ENCODE assay signal across 17 cellular contexts in the genomic region with DNA sequence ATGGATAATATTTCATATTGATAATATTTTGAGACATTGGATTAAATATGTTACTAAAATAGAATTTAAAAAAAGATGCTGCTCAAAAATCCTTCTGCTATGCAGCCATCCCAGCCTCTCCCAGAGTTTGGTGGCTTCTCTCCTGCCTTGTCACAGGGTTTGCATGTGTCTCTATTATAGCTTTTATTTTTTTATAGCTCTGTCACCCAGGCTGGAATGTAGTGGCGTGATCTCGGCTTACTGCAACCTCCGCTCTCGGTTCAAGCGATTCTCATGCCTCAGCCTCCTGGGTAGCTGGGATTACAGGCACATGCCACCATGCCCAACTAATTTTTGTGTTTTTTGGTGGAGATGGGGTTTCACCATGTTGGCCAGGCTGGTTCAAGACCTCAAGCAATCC. TPM values are rescaled to one million over a fixed set of nuclear protein-coding genes. Genes with fewer than 3 reads are reported as not detected.
DNase-seq lines count a peak whose midpoint lies in the region; ATAC-seq and TF ChIP-seq lines count a peak whose summit lies in the region.
"Had no signal": no experiment of that assay in that cellular context is flagged by ENCODE, and none has a peak within 500 bp of the region (broad histone marks: within the 10 kb centered on the region; RNA-seq: fewer than 3 reads in every experiment).

No MANE protein-coding gene starts in this region.

- CTCF ChIA-PET in MCF 10A (lab: Yijun Ruan, JAX): interaction anchor here (0.6 to 1.4 kb wide), 2 partner anchors 25 to 61 kb away, joined by 3 to 7 read pairs; no protein-coding TSS in a partner anchor

- intact Hi-C loops in left colon (cut with DNase I, micrococcal nuclease): no loop called here
- intact Hi-C loops in MCF 10A (cut with micrococcal nuclease): no loop called here

- H3K4me3 Mint-ChIP-seq in CD4-positive, CD25-positive, alpha-beta regulatory T cell: no peak overlapping the region
- H3K4me3 Mint-ChIP-seq in IgD-negative memory B cell (peak overlapping the region in 1 of 4 donors; percentile 1), neural crest cell (no peak overlapping the region), MCF 10A (ENCODE audit: unreplicated experiment) (no peak overlapping the region)

- H3K27ac ChIP-seq in CD4-positive, CD25-positive, alpha-beta regulatory T cell (ENCODE audit: insufficient read depth, low read length, poor library complexity, severe bottlenecking): no peak overlapping the region

- H3K27me3 ChIP-seq in CD4-positive, CD25-positive, alpha-beta regulatory T cell (ENCODE audit: control insufficient read depth, insufficient read depth, low read length): no peaks in the 10 kb centered on the region

- POLR2A ChIA-PET in MCF 10A (lab: Yijun Ruan, JAX): interaction anchor here (0.8 to 1.3 kb wide), 3 partner anchors 51 to 126 kb away, joined by 3 read pairs; partner anchors contain the start of genes ASAP3 and ID3

- H3K9me3 ChIP-seq in CD4-positive, CD25-positive, alpha-beta regulatory T cell (ENCODE audit: control insufficient read depth in 2 of 2, low read length in 2 of 2): no peaks in the 10 kb centered on the region

- no peak for DNase-seq in CD4-positive, CD25-positive, alpha-beta regulatory T cell
- DNase-seq in left colon (no peak), neural crest cell (ENCODE audit: low read depth, low spot score) (no peak), DMS153 (lab: John Stamatoyannopoulos, UW) (no peak), MCF 10A (ENCODE audit: unreplicated experiment) (no peak), mesenteric fat pad (ENCODE audit: low spot score) (no peak)
- DNase-seq: C1 segment of cervical spinal cord, GOT3, HCEC 1CT, KG1, NCI-H1092 treated with DMSO at 0.1 percent for 48 hours, NCI-H1436 treated with DMSO at 0.1 percent for 48 hours, NCI-H1930 had no signal

- ATAC-seq in CD4-positive, CD25-positive, alpha-beta regulatory T cell (ENCODE audit: low read depth in 2 of 2): no peak
- peak; percentile 45 for ATAC-seq in left colon
- ATAC-seq: GM12878, Panc1, SK-N-SH treated with all-trans-retinoic acid at 6 μM for 48 hours had no signal

- no peak overlapping the region for H3K4me3 ChIP-seq in CD4-positive, CD25-positive, alpha-beta regulatory T cell (ENCODE audit: low read depth, low read length)
- H3K4me3 ChIP-seq: GM12878 had no signal

- BruUV-seq in MCF 10A (replicated peaks; lab: Mats Ljungman, UMichigan): no TSS peak

- H3K4me1 ChIP-seq in CD4-positive, CD25-positive, alpha-beta regulatory T cell (ENCODE audit: control insufficient read depth, insufficient read depth, low read length, poor library complexity, severe bottlenecking): peaks cover 63% of the 10 kb centered on the region

- H3K4me1 Mint-ChIP-seq in CD4-positive, CD25-positive, alpha-beta regulatory T cell: peaks cover 37 to 77% (median 56%) of the 10 kb centered on the region in 4 donors
- H3K4me1 Mint-ChIP-seq in IgD-negative memory B cell: peaks cover 53 to 67% (median 53%) of the 10 kb centered on the region in 3 donors
- H3K4me1 Mint-ChIP-seq in neural crest cell: no peaks in the 10 kb centered on the region
- H3K4me1 Mint-ChIP-seq in MCF 10A (ENCODE audit: insufficient read depth, unreplicated experiment): no peaks in the 10 kb centered on the region

- no peaks in the 10 kb centered on the region for H3K27me3 Mint-ChIP-seq in CD4-positive, CD25-positive, alpha-beta regulatory T cell
- H3K27me3 Mint-ChIP-seq in IgD-negative memory B cell (no peaks in the 10 kb centered on the region), neural crest cell (ENCODE audit: low read depth) (peaks cover under 1% of the 10 kb centered on the region), MCF 10A (ENCODE audit: insufficient read depth, unreplicated experiment) (no peaks in the 10 kb centered on the region)

- no peaks in the 10 kb centered on the region for H3K36me3 Mint-ChIP-seq in CD4-positive, CD25-positive, alpha-beta regulatory T cell
- H3K36me3 Mint-ChIP-seq in IgD-negative memory B cell (peaks cover 2% of the 10 kb centered on the region), neural crest cell (ENCODE audit: low read depth) (no peaks in the 10 kb centered on the region), MCF 10A (ENCODE audit: insufficient read depth, unreplicated experiment) (peaks cover 6% of the 10 kb centered on the region)

- H3K9me3 Mint-ChIP-seq in CD4-positive, CD25-positive, alpha-beta regulatory T cell: no peaks in the 10 kb centered on the region
- H3K9me3 Mint-ChIP-seq in IgD-negative memory B cell (no peaks in the 10 kb centered on the region), neural crest cell (no peaks in the 10 kb centered on the region), MCF 10A (ENCODE audit: unreplicated experiment) (no peaks in the 10 kb centered on the region)

- no peak for TF ChIP-seq CTCF in neural crest cell (conservative IDR thresholded peaks at IDR 0.05)
- no peak for TF ChIP-seq CTCF in MCF 10A (IDR thresholded peaks at IDR 0.05; ENCODE audit: unreplicated experiment)

- peak overlapping the region; percentile 77 to 94 (median 89) for H3K27ac Mint-ChIP-seq in CD4-positive, CD25-positive, alpha-beta regulatory T cell
- H3K27ac Mint-ChIP-seq in IgD-negative memory B cell (peak overlapping the region in 2 of 3 donors; percentile 28 to 67), neural crest cell (ENCODE audit: unreplicated experiment) (peak overlapping the region; percentile 43), MCF 10A (ENCODE audit: low read depth, unreplicated experiment) (no peak overlapping the region)

- no peaks in the 10 kb centered on the region for H3K36me3 ChIP-seq in CD4-positive, CD25-positive, alpha-beta regulatory T cell (ENCODE audit: control insufficient read depth, insufficient read depth, low read length)

RNA-seq across cellular contexts. Expression of gene ID3, which starts 50.7 kb away (rescaled TPM):
- total RNA-seq in CD4-positive, CD25-positive, alpha-beta regulatory T cell: 51.1 TPM
- polyA plus RNA-seq in CD4-positive, CD25-positive, alpha-beta regulatory T cell: 10 to 100 TPM; 35.9 to 56.9 (median 48.0) TPM
- polyA plus RNA-seq in IgD-negative memory B cell: 74.0 TPM
- total RNA-seq in left colon (100 to 1,000 TPM; 131 to 223 TPM), neural crest cell (36.2 and 40.9 TPM in 2 replicates), MCF 10A (2022) (15.7 and 34.8 TPM in 2 replicates), mesenteric fat pad (168 TPM)
